ENCODE assay signal across 12 cellular contexts in genomic region chr20:62571667-62572344, GRCh38.
DNase-seq lines count a peak whose midpoint lies in the region; ATAC-seq lines count a peak whose summit lies in the region.
"Had no signal": no experiment of that assay in that cellular context is flagged by ENCODE, and none has a peak within 500 bp of the region (broad histone marks: within the 10 kb centered on the region; RNA-seq: fewer than 3 reads in every experiment).

No MANE protein-coding gene starts in this region.

- no peak overlapping the region for H2BK12ac ChIP-seq in neuronal stem cell (ENCODE audit: low read length)

- peaks cover 9% of the 10 kb centered on the region for H3K4me1 Mint-ChIP-seq in activated CD8-positive, alpha-beta T cell treated with anti-CD3 and anti-CD28 coated beads, Interleukin-2, amount 10 ng/mL, durations not matched to agents 7 days and 5 days (ENCODE audit: low read depth)

- peak; percentile 37 to 44 for DNase-seq in activated T-cell treated with anti-CD3 and anti-CD28 coated beads, Interleukin-2, amount 50 U/mL, for 48 hours
- DNase-seq in activated T-cell treated with anti-CD3 and anti-CD28 coated beads for 4 hours (no peak), HUDEP-2 (lab: John Stamatoyannopoulos, UW; ENCODE audit: unreplicated experiment in 76 of 76) (peak in 49 of 76 experiments; percentile 4 to 59 (median 35)), neuronal stem cell (ENCODE audit: low spot score) (no peak), NCI-H1694 (lab: John Stamatoyannopoulos, UW) (no peak), NCI-H1105 treated with DMSO at 0.1 percent for 48 hours (lab: John Stamatoyannopoulos, UW) (no peak)
- peak; percentile 29 for DNase-seq in activated CD8-positive, alpha-beta T cell treated with anti-CD3 and anti-CD28 coated beads, Interleukin-2, amount 10 ng/mL, durations not matched to agents 7 days and 5 days
- DNase-seq: aorta, NCI-H187 treated with DMSO at 0.1 percent for 48 hours, T-helper 9 cell had no signal

- H2BK15ac ChIP-seq in neuronal stem cell (ENCODE audit: low read length): no peak overlapping the region

- no peak overlapping the region for H3K4ac ChIP-seq in neuronal stem cell (ENCODE audit: low read length)

- H3K27me3 ChIP-seq in neuronal stem cell (ENCODE audit: control insufficient read depth in 3 of 3, insufficient read depth in 3 of 3, low read depth in 1 of 3, low read length in 3 of 3): peaks cover 0 to 51% (median 2%) of the 10 kb centered on the region in 3 experiments

- POLR2A ChIA-PET in activated CD8-positive, alpha-beta T cell treated with anti-CD3 and anti-CD28 coated beads, Interleukin-2, amount 10 ng/mL, durations not matched to agents 7 days and 5 days (lab: Charles Lee): interaction anchor here (0.8 kb wide), 1 partner anchor 52 kb away, joined by 3 read pairs; no protein-coding TSS in a partner anchor

- no peak overlapping the region for H3K27ac Mint-ChIP-seq in activated CD8-positive, alpha-beta T cell treated with anti-CD3 and anti-CD28 coated beads, Interleukin-2, amount 10 ng/mL, durations not matched to agents 7 days and 5 days
- H3K27ac Mint-ChIP-seq: CD4-positive, alpha-beta memory T cell had no signal

- no peaks in the 10 kb centered on the region for H3K36me3 Mint-ChIP-seq in activated CD8-positive, alpha-beta T cell treated with anti-CD3 and anti-CD28 coated beads, Interleukin-2, amount 10 ng/mL, durations not matched to agents 7 days and 5 days (ENCODE audit: low read depth)
- H3K36me3 Mint-ChIP-seq: CD4-positive, alpha-beta memory T cell had no signal

- no CpG with 5 or more reads among the region's 9 CpGs for WGBS in neuronal stem cell (ENCODE audit: extremely low coverage in 2 of 2, insufficient read length in 2 of 2, insufficient replicate concordance in 1 of 2), 2 donors

- no peak overlapping the region for H3K23ac ChIP-seq in neuronal stem cell (ENCODE audit: low read depth, low read length, poor library complexity)

- no peaks in the 10 kb centered on the region for H3K36me3 ChIP-seq in neuronal stem cell (replicated peaks in 1 of 2; ENCODE audit: control insufficient read depth in 2 of 2, insufficient read depth in 2 of 2, low read length in 2 of 2)

- H3K27me3 Mint-ChIP-seq in activated CD8-positive, alpha-beta T cell treated with anti-CD3 and anti-CD28 coated beads, Interleukin-2, amount 10 ng/mL, durations not matched to agents 7 days and 5 days (ENCODE audit: low read depth): peaks cover 17% of the 10 kb centered on the region

- H4K91ac ChIP-seq in neuronal stem cell (ENCODE audit: low read depth, low read length, poor library complexity): no peak overlapping the region

- H3K4me1 ChIP-seq in neuronal stem cell (ENCODE audit: control insufficient read depth in 2 of 2, insufficient read depth in 1 of 2, low read depth in 1 of 2, low read length in 2 of 2): peaks cover 0 to 5% of the 10 kb centered on the region in 2 donors

- no peak overlapping the region for H3K4me3 ChIP-seq in neuronal stem cell (ENCODE audit: low read length in 2 of 2)

- peaks cover under 1% of the 10 kb centered on the region for H3K79me1 ChIP-seq in neuronal stem cell (ENCODE audit: low read depth, low read length)

- no peaks in the 10 kb centered on the region for H3K9me3 Mint-ChIP-seq in activated CD8-positive, alpha-beta T cell treated with anti-CD3 and anti-CD28 coated beads, Interleukin-2, amount 10 ng/mL, durations not matched to agents 7 days and 5 days (ENCODE audit: insufficient read depth)

- H3K9ac ChIP-seq in neuronal stem cell (ENCODE audit: low read depth, low read length, poor library complexity): no peak overlapping the region

- no peak overlapping the region for H2BK120ac ChIP-seq in neuronal stem cell (ENCODE audit: low read depth, low read length)

- peak overlapping the region; percentile 67 for H3K14ac ChIP-seq in neuronal stem cell (ENCODE audit: low read length)

- no peak overlapping the region for H3K27ac ChIP-seq in neuronal stem cell (replicated peaks; ENCODE audit: low read length)

- CTCF ChIA-PET in activated CD8-positive, alpha-beta T cell treated with anti-CD3 and anti-CD28 coated beads, Interleukin-2, amount 10 ng/mL, durations not matched to agents 7 days and 5 days (lab: Charles Lee): no interaction called here

- H3K4me3 Mint-ChIP-seq in activated CD8-positive, alpha-beta T cell treated with anti-CD3 and anti-CD28 coated beads, Interleukin-2, amount 10 ng/mL, durations not matched to agents 7 days and 5 days: no peak overlapping the region
- H3K4me3 Mint-ChIP-seq: CD4-positive, alpha-beta memory T cell had no signal

- H2AFZ ChIP-seq in neuronal stem cell (ENCODE audit: low read length): no peak overlapping the region

- ATAC-seq in activated CD8-positive, alpha-beta T cell treated with anti-CD3 and anti-CD28 coated beads, Interleukin-2, amount 10 ng/mL, durations not matched to agents 7 days and 5 days: peak; percentile 73
- ATAC-seq in HG03439 (IDR thresholded peaks at IDR 0.05; ENCODE audit: unreplicated experiment): no peak

- H2BK5ac ChIP-seq in neuronal stem cell (ENCODE audit: low read length): no peak overlapping the region

- peaks cover 0 to 3% of the 10 kb centered on the region in 2 donors for H3K9me3 ChIP-seq in neuronal stem cell (replicated peaks in 1 of 2; ENCODE audit: control insufficient read depth in 2 of 2, insufficient read depth in 1 of 2, low read depth in 1 of 2, low read length in 2 of 2)

- no peak overlapping the region for H3K18ac ChIP-seq in neuronal stem cell (ENCODE audit: low read length)

- no peak overlapping the region for H2AK5ac ChIP-seq in neuronal stem cell (ENCODE audit: low read depth, low read length)

- peak overlapping the region; percentile 57 for H4K8ac ChIP-seq in neuronal stem cell (ENCODE audit: low read depth, low read length)

- H3K4me2 ChIP-seq in neuronal stem cell (ENCODE audit: insufficient read depth, low read length, poor library complexity, severe bottlenecking): no peak overlapping the region

Comparison
In these comparisons a context has a peak if more than half of its experiments do, and no peak if none do; other contexts are left out.
1. DNase-seq: peak in activated T-cell treated with anti-CD3 and anti-CD28 coated beads, Interleukin-2, amount 50 U/mL, for 48 hours (2 of 2), HUDEP-2 (49 of 76) and activated CD8-positive, alpha-beta T cell treated with anti-CD3 and anti-CD28 coated beads, Interleukin-2, amount 10 ng/mL, durations not matched to agents 7 days and 5 days (single experiment); none in activated T-cell treated with anti-CD3 and anti-CD28 coated beads for 4 hours (single experiment), neuronal stem cell (single experiment), NCI-H1694 (single experiment) and NCI-H1105 treated with DMSO at 0.1 percent for 48 hours (single experiment).